ENCODE assay signal across 1 cellular context in the genomic region with DNA sequence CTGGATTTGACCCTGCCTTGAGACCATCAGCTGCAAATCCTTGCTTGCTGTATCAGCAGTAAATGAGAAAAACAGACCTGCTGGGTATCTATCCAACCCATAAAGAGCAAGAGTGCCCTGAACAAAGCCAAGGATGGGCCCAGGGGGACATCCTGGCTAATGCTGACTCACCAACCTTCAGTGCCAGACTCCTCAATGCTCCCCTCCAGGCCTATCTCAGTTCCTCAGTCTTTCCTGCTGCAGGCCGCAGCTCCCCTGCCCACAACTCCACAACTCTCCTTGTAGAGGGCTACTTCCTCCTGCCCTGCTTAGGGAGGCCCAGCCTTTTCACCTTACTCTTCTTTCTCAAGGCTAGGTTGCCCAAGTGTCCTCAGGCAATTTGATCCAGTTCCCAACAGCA.
TF ChIP-seq lines count a peak whose summit lies in the region.

No MANE protein-coding gene starts in this region.

TF ChIP-seq in K562, 482 proteins besides CTCF, POLR2A, EP300 and RAD21 (continued from another document):
- TF ChIP-seq ZFX (CRISPR knock-in tag; IDR thresholded peaks at IDR 0.05): peak; percentile 52; the same call in 1 of the 2 replicates
- TF ChIP-seq, protein P1, sequence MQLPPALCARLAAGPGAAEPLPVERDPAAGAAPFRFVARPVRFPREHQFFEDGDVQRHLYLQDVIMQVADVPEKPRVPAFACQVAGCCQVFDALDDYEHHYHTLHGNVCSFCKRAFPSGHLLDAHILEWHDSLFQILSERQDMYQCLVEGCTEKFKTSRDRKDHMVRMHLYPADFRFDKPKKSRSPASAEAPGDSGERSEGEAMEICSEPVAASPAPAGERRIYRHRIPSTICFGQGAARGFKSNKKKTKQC (CRISPR knock-in tag; IDR thresholded peaks at IDR 0.05): no peak
- TF ChIP-seq NFIC (IDR thresholded peaks at IDR 0.05): no peak
- peak; percentile 36; the same call in 1 of the 2 replicates for TF ChIP-seq MAFF (IDR thresholded peaks at IDR 0.05; ENCODE audit: low read length)
- TF ChIP-seq ZBTB7A (IDR thresholded peaks at IDR 0.05; ENCODE audit: borderline replicate concordance, control insufficient read depth, low read depth, low read length): peak; percentile 62; the same call in 1 of the 2 replicates
- TF ChIP-seq ZNF134 (CRISPR knock-in tag; conservative IDR thresholded peaks at IDR 0.05): peak; percentile 72
- TF ChIP-seq ZSCAN32 (CRISPR knock-in tag; IDR thresholded peaks at IDR 0.05): no peak
- peak; percentile 48; the same call in 1 of the 2 replicates for TF ChIP-seq ARID1B (IDR thresholded peaks at IDR 0.05)
